Comparison of ENCODE assay signal across 15 cellular contexts in the genomic region with DNA sequence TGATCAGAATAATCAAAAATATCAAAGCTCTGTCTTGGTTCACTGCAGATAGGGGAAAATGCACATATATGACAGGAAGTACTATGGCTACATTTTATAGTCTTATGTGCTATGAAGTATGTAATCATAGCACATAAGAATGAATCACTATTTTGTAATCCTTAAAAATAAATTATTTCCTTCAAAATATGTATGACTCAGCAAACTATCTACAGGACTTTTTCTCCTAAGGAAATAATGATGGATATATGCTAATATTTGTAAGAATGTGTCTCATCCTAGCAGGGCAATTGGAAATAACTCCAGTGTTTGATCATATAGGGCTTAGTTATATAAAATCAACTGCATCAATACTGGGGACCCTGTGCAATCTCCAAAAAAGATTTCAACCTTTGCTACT.
A peak's percentile ranks its signal among the peaks of the same experiment; 100 is the strongest.
DNase-seq lines count a peak whose midpoint lies in the region; ATAC-seq, FAIRE-seq and TF ChIP-seq lines count a peak whose summit lies in the region.
"Had no signal": no experiment of that assay in that cellular context is flagged by ENCODE, and none has a peak within 500 bp of the region (broad histone marks: within the 10 kb centered on the region; RNA-seq: fewer than 3 reads in every experiment).

No MANE protein-coding gene starts in this region.

- no peak overlapping the region for H3K9ac ChIP-seq in HepG2 (ENCODE audit: insufficient read depth, low read depth, low read length)
- H3K9ac ChIP-seq: GM23248 had no signal

- no peaks in the 10 kb centered on the region for H3K4me1 ChIP-seq in HepG2 (ENCODE audit: insufficient read depth, low read length)
- no peaks in the 10 kb centered on the region for H3K4me1 ChIP-seq in right lobe of liver
- H3K4me1 ChIP-seq in osteoblast (ENCODE audit: insufficient read depth, low read length) = no peaks in the 10 kb centered on the region

- in situ Hi-C loops in HepG2 (cut with HindIII; ENCODE audit: extremely low pct_ligation_motif_present, low pct_unique_long_range_greater_than_20kb) (no loop called here), GM13977 (cut with MboI; ENCODE audit: low pct_unique_long_range_greater_than_20kb, low sequenced_read_pairs, unreplicated experiment) (no loop called here)

- H3K27me3 ChIP-seq in HepG2 (ENCODE audit: control insufficient read depth in 1 of 2, insufficient read depth in 2 of 2, low read length in 2 of 2) (no peaks in the 10 kb centered on the region), right lobe of liver (no peaks in the 10 kb centered on the region), osteoblast (ENCODE audit: insufficient read depth, low read length) (no peaks in the 10 kb centered on the region)

- TF ChIP-seq CTCF in HepG2 (CRISPR knock-in tag; IDR thresholded peaks at IDR 0.05) (no peak), right lobe of liver (IDR thresholded peaks at IDR 0.05) (no peak), osteoblast (IDR thresholded peaks at IDR 0.05; ENCODE audit: extremely low read depth, low read depth, low read length) (no peak), GM13977 (IDR thresholded peaks at IDR 0.05; ENCODE audit: extremely low read depth, insufficient read depth, missing control alignments) (no peak)

- CTCF ChIA-PET in HepG2 (lab: Yijun Ruan, JAX; ENCODE audit: low intra/inter-chr PET ratio, low total read pairs) = no interaction called here

- ATAC-seq in HepG2 = no peak
- ATAC-seq in right lobe of liver = no peak
- no peak for ATAC-seq in GM19023 (IDR thresholded peaks at IDR 0.05; ENCODE audit: unreplicated experiment)
- no peak for ATAC-seq in HG03354 (IDR thresholded peaks at IDR 0.05; ENCODE audit: poor library complexity, severe bottlenecking, unreplicated experiment)

- no peak for FAIRE-seq in HepG2 (lab: Jason Lieb, UNC)
- FAIRE-seq: GM18507 had no signal

- no peak overlapping the region for H3K4me3 ChIP-seq in HepG2 (replicated peaks in 1 of 3; ENCODE audit: insufficient read depth in 1 of 3, low read depth in 2 of 3, low read length in 3 of 3)
- H3K4me3 ChIP-seq in right lobe of liver = no peak overlapping the region
- no peak overlapping the region for H3K4me3 ChIP-seq in osteoblast (ENCODE audit: insufficient read depth, low read length)
- H3K4me3 ChIP-seq: GM23248 had no signal

- no peak for TF ChIP-seq RAD21 in HepG2 (CRISPR knock-in tag; IDR thresholded peaks at IDR 0.05)

- no peak for TF ChIP-seq POLR2A in HepG2 (IDR thresholded peaks at IDR 0.05; ENCODE audit: insufficient read depth in 1 of 2, low read depth in 2 of 2, low read length in 2 of 2)
- no peak for TF ChIP-seq POLR2A in right lobe of liver (IDR thresholded peaks at IDR 0.05)

- POLR2A ChIA-PET in HepG2 (lab: Yijun Ruan, JAX) = no interaction called here

- no peak overlapping the region for H3K27ac ChIP-seq in HepG2 (ENCODE audit: extremely low read length, insufficient read depth, low read length)
- H3K27ac ChIP-seq in right lobe of liver = no peak overlapping the region
- H3K27ac ChIP-seq in caudate nucleus (ENCODE audit: low read depth, low read length) = peak overlapping the region; percentile 96
- H3K27ac ChIP-seq in osteoblast (ENCODE audit: low read depth, low read length) = no peak overlapping the region
- H3K27ac ChIP-seq: 22Rv1, GM23248 had no signal

- TF ChIP-seq EP300 in HepG2 (IDR thresholded peaks at IDR 0.05; ENCODE audit: low read depth in 2 of 2, low read length in 2 of 2) = no peak
- no peak for TF ChIP-seq EP300 in HepG2 (CRISPR knock-in tag; IDR thresholded peaks at IDR 0.05; ENCODE audit: borderline replicate concordance)

- BruUV-seq in HepG2 (replicated peaks; lab: Mats Ljungman, UMichigan) = no TSS peak

- no peaks in the 10 kb centered on the region for H3K36me3 ChIP-seq in HepG2 (replicated peaks in 1 of 2; ENCODE audit: control insufficient read depth in 1 of 2, insufficient read depth in 2 of 2, low read length in 2 of 2)
- no peaks in the 10 kb centered on the region for H3K36me3 ChIP-seq in right lobe of liver
- no peaks in the 10 kb centered on the region for H3K36me3 ChIP-seq in osteoblast (ENCODE audit: insufficient read depth, low read length)

- no peak overlapping the region for H3K4me2 ChIP-seq in HepG2 (ENCODE audit: low read depth, low read length)
- no peak overlapping the region for H3K4me2 ChIP-seq in osteoblast (ENCODE audit: insufficient read depth, low read length)

- no peaks in the 10 kb centered on the region for H3K9me3 ChIP-seq in HepG2 (ENCODE audit: low read length)
- H3K9me3 ChIP-seq in right lobe of liver = no peaks in the 10 kb centered on the region
- no peaks in the 10 kb centered on the region for H3K9me3 ChIP-seq in osteoblast (ENCODE audit: low read depth, low read length)

- H2AFZ ChIP-seq in HepG2 (ENCODE audit: low read length) = no peak overlapping the region
- no peak overlapping the region for H2AFZ ChIP-seq in osteoblast (ENCODE audit: low read length)
- H2AFZ ChIP-seq: GM23248 had no signal

- no peaks in the 10 kb centered on the region for H3K79me2 ChIP-seq in HepG2 (ENCODE audit: insufficient read depth, low read length)
- no peaks in the 10 kb centered on the region for H3K79me2 ChIP-seq in osteoblast (ENCODE audit: insufficient read depth, low read length)

- no peaks in the 10 kb centered on the region for H4K20me1 ChIP-seq in HepG2 (ENCODE audit: insufficient read depth, low read length)
- no peaks in the 10 kb centered on the region for H4K20me1 ChIP-seq in osteoblast (ENCODE audit: insufficient read depth, low read length)

- DNase-seq in HepG2 (ENCODE audit: low spot score) (no peak), right lobe of liver (no peak), caudate nucleus (lab: John Stamatoyannopoulos, UW) (no peak), osteoblast (ENCODE audit: insufficient read length, low spot score, missing footprints) (peak; percentile 15), GM13977 (ENCODE audit: low spot score) (no peak)
- DNase-seq: C1 segment of cervical spinal cord; Calu3; CD4-positive, alpha-beta T cell; DMS 273 treated with DMSO at 0.1 percent for 48 hours; GM23248; H7 had no signal

- intact Hi-C loops in HepG2 (cut with micrococcal nuclease; ENCODE audit: unreplicated experiment) = no loop called here
- intact Hi-C loops in right lobe of liver (cut with DNase I) = no loop called here

TF ChIP-seq in HepG2, 621 proteins besides CTCF, POLR2A, EP300 and RAD21:
- TF ChIP-seq NCOA2 (CRISPR knock-in tag; IDR thresholded peaks at IDR 0.05) (no peak), MAFK (conservative IDR thresholded peaks at IDR 0.05 in 1 of 2, IDR thresholded peaks at IDR 0.05 in 1 of 2; ENCODE audit: low read length in 2 of 2) (peak; percentile 14 to 52; a peak in 2 of 4 replicates), GTF2F1 (IDR thresholded peaks at IDR 0.05; ENCODE audit: low read length) (no peak), ZNF850 (CRISPR knock-in tag; conservative IDR thresholded peaks at IDR 0.05) (no peak)
- TF ChIP-seq, protein P1, sequence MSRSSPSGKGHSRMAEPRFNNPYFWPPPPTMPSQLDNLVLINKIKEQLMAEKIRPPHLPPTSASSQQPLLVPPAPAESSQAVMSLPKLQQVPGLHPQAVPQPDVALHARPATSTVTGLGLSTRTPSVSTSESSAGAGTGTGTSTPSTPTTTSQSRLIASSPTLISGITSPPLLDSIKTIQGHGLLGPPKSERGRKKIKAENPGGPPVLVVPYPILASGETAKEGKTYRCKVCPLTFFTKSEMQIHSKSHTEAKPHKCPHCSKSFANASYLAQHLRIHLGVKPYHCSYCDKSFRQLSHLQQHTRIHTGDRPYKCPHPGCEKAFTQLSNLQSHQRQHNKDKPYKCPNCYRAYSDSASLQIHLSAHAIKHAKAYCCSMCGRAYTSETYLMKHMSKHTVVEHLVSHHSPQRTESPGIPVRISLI (CRISPR knock-in tag; IDR thresholded peaks at IDR 0.05; ENCODE audit: borderline replicate concordance) = no peak
